ENCODE assay signal across 12 cellular contexts in genomic region chr3:16132926-16133325, GRCh38. TPM values are rescaled to one million over a fixed set of nuclear protein-coding genes. Genes with fewer than 3 reads are reported as not detected.
DNase-seq lines count a peak whose midpoint lies in the region; ATAC-seq lines count a peak whose summit lies in the region.
"Had no signal": no experiment of that assay in that cellular context is flagged by ENCODE, and none has a peak within 500 bp of the region (broad histone marks: within the 10 kb centered on the region; RNA-seq: fewer than 3 reads in every experiment).

No MANE protein-coding gene starts in this region.

- DNase-seq in Ammon's horn (ENCODE audit: low spot score) (peak; percentile 72), NCI-H82 (lab: John Stamatoyannopoulos, UW) (peak; percentile 95), fibroblast of the conjunctiva (ENCODE audit: low read depth) (peak; percentile 79), occipital lobe (lab: John Stamatoyannopoulos, UW) (peak; percentile 44), aorta (no peak), NCI-H774 (lab: John Stamatoyannopoulos, UW) (no peak)
- DNase-seq: activated T-cell treated with anti-CD3 and anti-CD28 coated beads, Interleukin-2, amount 50 U/mL, for 24 hours; naive thymus-derived CD8-positive, alpha-beta T cell; NCI-H1417 treated with DMSO at 0.1 percent for 48 hours had no signal

- no peak overlapping the region for H3K27ac ChIP-seq in aorta (ENCODE audit: low read depth in 1 of 2, low read length in 2 of 2)

- H3K36me3 ChIP-seq in aorta (ENCODE audit: control insufficient read depth in 1 of 2, insufficient read depth in 2 of 2, low read length in 1 of 2): no peaks in the 10 kb centered on the region

- H3K4me3 ChIP-seq in aorta (ENCODE audit: low read length in 2 of 2): no peak overlapping the region

- H3K27me3 ChIP-seq in aorta (ENCODE audit: control insufficient read depth in 1 of 2, insufficient read depth in 2 of 2, low read length in 1 of 2): no peaks in the 10 kb centered on the region

- 2 to 9% methylated on average over 3 of the region's 3 CpGs for WGBS in aorta, 2 donors

- intact Hi-C loops in aorta (cut with DNase I): loop anchor here in 1 of 2 donors (10.0 kb wide), 1 partner anchor 68 kb away; no protein-coding TSS in a partner anchor

- H3K4me1 ChIP-seq in aorta (ENCODE audit: control insufficient read depth in 1 of 2, insufficient read depth in 2 of 2, low read length in 2 of 2): peaks cover 0 to 3% of the 10 kb centered on the region in 2 donors

- no peak for ATAC-seq in aorta (ENCODE audit: low FRiP score)
- no peak for ATAC-seq in GM21529 (IDR thresholded peaks at IDR 0.05; ENCODE audit: unreplicated experiment)
- no peak for ATAC-seq in GM18858 (IDR thresholded peaks at IDR 0.05; ENCODE audit: unreplicated experiment)
- ATAC-seq: HepG2; naive thymus-derived CD8-positive, alpha-beta T cell had no signal

- H3K9me3 ChIP-seq in aorta (ENCODE audit: control insufficient read depth, low read length): peaks cover 2% of the 10 kb centered on the region

RNA-seq across cellular contexts. Expression of gene GALNT15, which starts 41.6 kb away (rescaled TPM):
- total RNA-seq in occipital lobe: 2.0 TPM
- 100 to 1,000 TPM in 1 of 2 donors, 10 to 100 TPM in 1; 44.7 to 113 TPM for total RNA-seq in aorta
- polyA plus RNA-seq in aorta: 10 to 100 TPM; 12.5 to 45.6 TPM
- total RNA-seq: naive thymus-derived CD8-positive, alpha-beta T cell had no signal
- polyA plus RNA-seq: naive thymus-derived CD8-positive, alpha-beta T cell had no signal

Comparison
In these comparisons a context has a peak if more than half of its experiments do, and no peak if none do; other contexts are left out.
1. DNase-seq: peak in Ammon's horn (single experiment), NCI-H82 (single experiment), fibroblast of the conjunctiva (single experiment) and occipital lobe (single experiment); none in aorta (0 of 2) and NCI-H774 (single experiment).
2. RNA of gene GALNT15, which starts 41.6 kb away (total RNA-seq): 44.7 to 113 TPM in aorta; 2.0 TPM in occipital lobe (single experiment); every median in the first group is over 10 times any median in the second.